8 cellular contexts compared by ENCODE assay signal in the genomic region with DNA sequence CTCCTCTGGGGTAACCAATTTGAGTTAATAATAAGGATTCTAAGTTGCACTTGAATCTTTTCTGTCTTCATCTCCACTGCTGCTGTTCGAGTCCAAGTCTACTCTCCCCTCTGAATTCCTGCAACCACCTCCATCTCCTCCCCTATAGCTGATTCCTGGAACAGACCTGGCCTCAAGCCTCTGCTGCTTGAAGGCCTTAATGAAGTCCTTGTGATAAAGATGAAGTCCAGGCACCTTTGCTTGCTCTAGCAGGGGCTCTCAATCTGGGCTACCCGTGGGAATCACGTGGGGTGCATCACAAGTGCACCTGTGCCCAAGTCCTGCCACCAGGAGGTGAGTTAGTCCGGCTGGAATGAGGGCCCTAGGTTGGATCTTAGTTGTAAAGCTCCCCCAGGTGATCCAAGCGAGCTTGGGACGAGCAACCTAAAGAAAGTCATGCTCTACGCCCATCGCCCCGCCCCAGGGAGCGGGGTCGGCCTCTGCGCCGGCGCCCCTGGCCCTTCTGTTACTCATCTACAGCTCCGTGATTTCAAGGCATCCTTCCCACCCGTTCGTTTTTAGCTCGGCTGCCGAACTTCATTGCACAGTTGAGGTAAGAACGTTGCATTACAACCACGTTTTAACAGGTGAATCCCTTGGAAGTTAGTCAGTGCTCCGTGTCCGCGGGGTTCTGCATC. TPM values are rescaled to one million over a fixed set of nuclear protein-coding genes. Genes with fewer than 3 reads are reported as not detected.
DNase-seq lines count a peak whose midpoint lies in the region; ATAC-seq and TF ChIP-seq lines count a peak whose summit lies in the region.

No MANE protein-coding gene starts in this region.

- H3K4me1 ChIP-seq in RWPE2 (ENCODE audit: insufficient read depth, poor library complexity, severe bottlenecking), result peaks cover 3% of the 10 kb centered on the region
- no peaks in the 10 kb centered on the region for H3K4me1 ChIP-seq in endocrine pancreas (ENCODE audit: control insufficient read depth, insufficient read depth, low read length)

- H3K27me3 ChIP-seq in RWPE2 (ENCODE audit: insufficient read depth, poor library complexity, severe bottlenecking) (no peaks in the 10 kb centered on the region), endocrine pancreas (ENCODE audit: control insufficient read depth, insufficient read depth, low read length) (no peaks in the 10 kb centered on the region)

- no peaks in the 10 kb centered on the region for H3K9me3 ChIP-seq in RWPE2 (ENCODE audit: severe bottlenecking)
- no peaks in the 10 kb centered on the region for H3K9me3 ChIP-seq in endocrine pancreas (ENCODE audit: control insufficient read depth, low read length)

- TF ChIP-seq CTCF in RWPE2 (IDR thresholded peaks at IDR 0.05; ENCODE audit: poor library complexity, severe bottlenecking), result peak; percentile 28
- peak; percentile 49 for TF ChIP-seq CTCF in neural crest cell (conservative IDR thresholded peaks at IDR 0.05)

- H3K4me3 Mint-ChIP-seq in neural crest cell, result peak overlapping the region; percentile 60

- H3K36me3 Mint-ChIP-seq in neural crest cell (ENCODE audit: low read depth), result peaks cover 18% of the 10 kb centered on the region

- H3K27ac ChIP-seq in RWPE2 (ENCODE audit: poor library complexity, severe bottlenecking), result peak overlapping the region; percentile 67

- H3K4me1 Mint-ChIP-seq in neural crest cell, result peaks cover 21% of the 10 kb centered on the region

- H3K27me3 Mint-ChIP-seq in neural crest cell (ENCODE audit: low read depth), result no peaks in the 10 kb centered on the region

- peak; percentile 38 for ATAC-seq in RWPE2 (ENCODE audit: low read depth)

- peak; percentile 45 for DNase-seq in stimulated activated CD4-positive, alpha-beta T cell treated with anti-CD3 and anti-CD28 coated beads, Interleukin-4, amount 100 ng/mL, for 1 hour
- DNase-seq in stimulated activated CD4-positive, alpha-beta T cell treated with anti-CD3 and anti-CD28 coated beads, Interleukin-4, amount 100 ng/mL, for 24 hours, result no peak
- no peak for DNase-seq in RWPE2 (ENCODE audit: low spot score)
- no peak for DNase-seq in neural crest cell (ENCODE audit: low read depth, low spot score)
- no peak for DNase-seq in NCI-H187 (lab: John Stamatoyannopoulos, UW)
- DNase-seq in mesenteric fat pad (ENCODE audit: low spot score), result no peak
- no peak for DNase-seq in NCI-H2081 (lab: John Stamatoyannopoulos, UW)

- H3K36me3 ChIP-seq in RWPE2 (ENCODE audit: low read depth) (peaks cover 37% of the 10 kb centered on the region), endocrine pancreas (ENCODE audit: control insufficient read depth, insufficient read depth, low read length) (no peaks in the 10 kb centered on the region)

- H3K9me3 Mint-ChIP-seq in neural crest cell, result no peaks in the 10 kb centered on the region

- no peak overlapping the region for H3K27ac Mint-ChIP-seq in neural crest cell (ENCODE audit: unreplicated experiment)

- H3K4me3 ChIP-seq in RWPE2 (ENCODE audit: severe bottlenecking), result peak overlapping the region; percentile 61
- H3K4me3 ChIP-seq in endocrine pancreas (ENCODE audit: control insufficient read depth, insufficient read depth, low read length), result peak overlapping the region; percentile 12

- H3K9ac ChIP-seq in endocrine pancreas (ENCODE audit: control insufficient read depth, insufficient read depth, low read length), result peak overlapping the region; percentile 90

RNA-seq across cellular contexts. Expression of gene IAH1, which starts 0.9 kb away (rescaled TPM):
- total RNA-seq in neural crest cell (38.6 and 42.7 TPM in 2 replicates), mesenteric fat pad (59.7 TPM)

RNA-seq across cellular contexts. Expression of gene CPSF3, which starts 50.0 kb away (rescaled TPM):
- total RNA-seq in neural crest cell, result 84.8 and 86.4 TPM in 2 replicates
- total RNA-seq in mesenteric fat pad, result 26.3 TPM

RNA-seq across cellular contexts. Expression of gene ITGB1BP1, which starts 50.1 kb away (rescaled TPM):
- total RNA-seq in neural crest cell, result 59.3 and 61.2 TPM in 2 replicates
- 339 TPM for total RNA-seq in mesenteric fat pad
